2 cellular contexts compared by ENCODE assay signal in genomic region chr15:25786040-25786439, GRCh38.
TF ChIP-seq lines count a peak whose summit lies in the region.

No MANE protein-coding gene starts in this region.

TF ChIP-seq in K562, 482 proteins besides CTCF, POLR2A, EP300 and RAD21:
- no peak for TF ChIP-seq ASH1L (IDR thresholded peaks at IDR 0.05; ENCODE audit: borderline replicate concordance, low read depth, partially characterized antibody)
- TF ChIP-seq CCAR2 (IDR thresholded peaks at IDR 0.05; ENCODE audit: low read depth, low read length): no peak
- TF ChIP-seq GABPA (tag; conservative IDR thresholded peaks at IDR 0.05; ENCODE audit: low read depth): no peak
- TF ChIP-seq PRMT5 (CRISPR knock-in tag; IDR thresholded peaks at IDR 0.05): no peak
- TF ChIP-seq ZNF175 (CRISPR knock-in tag; IDR thresholded peaks at IDR 0.05; ENCODE audit: low read depth): no peak
- TF ChIP-seq FUS (optimal IDR thresholded peaks at IDR 0.05; ENCODE audit: low read depth, low read length): no peak
- TF ChIP-seq ZNF212 (CRISPR knock-in tag; IDR thresholded peaks at IDR 0.05): no peak
- no peak for TF ChIP-seq NCOA2 (IDR thresholded peaks at IDR 0.05; ENCODE audit: partially characterized antibody in 2 of 2)
- no peak for TF ChIP-seq SP1 (CRISPR knock-in tag; IDR thresholded peaks at IDR 0.05)
- no peak for TF ChIP-seq COPS2 (conservative IDR thresholded peaks at IDR 0.05)
- TF ChIP-seq POLR2AphosphoS5 (IDR thresholded peaks at IDR 0.05; ENCODE audit: control insufficient read depth, insufficient read depth, low read depth, low read length): no peak
- TF ChIP-seq ZNF324 (CRISPR knock-in tag; IDR thresholded peaks at IDR 0.05): no peak
- TF ChIP-seq ELK1 (CRISPR knock-in tag; IDR thresholded peaks at IDR 0.05): no peak
- TF ChIP-seq NR2C1 (IDR thresholded peaks at IDR 0.05): no peak
- TF ChIP-seq NR2C1 (tag; IDR thresholded peaks at IDR 0.05): no peak
- TF ChIP-seq MLLT1 (IDR thresholded peaks at IDR 0.05): no peak
- TF ChIP-seq USF1 (CRISPR knock-in tag; IDR thresholded peaks at IDR 0.05): no peak
- TF ChIP-seq AFF4 (CRISPR knock-in tag; IDR thresholded peaks at IDR 0.05): no peak
- TF ChIP-seq HDAC1 (IDR thresholded peaks at IDR 0.05): no peak
- TF ChIP-seq OTX1 (CRISPR knock-in tag; IDR thresholded peaks at IDR 0.05): no peak

TF ChIP-seq in GM23338, 12 proteins besides CTCF, POLR2A, EP300 and RAD21:
- TF ChIP-seq EZH2phosphoT487 (IDR thresholded peaks at IDR 0.05; ENCODE audit: unreplicated experiment) (no peak), STAT1 (IDR thresholded peaks at IDR 0.05; ENCODE audit: unreplicated experiment) (no peak), ZNF331 (CRISPR knock-in tag; IDR thresholded peaks at IDR 0.05; ENCODE audit: low read depth) (no peak), CREB1 (CRISPR knock-in tag; IDR thresholded peaks at IDR 0.05; ENCODE audit: low read depth) (no peak), ZNF114 (CRISPR knock-in tag; IDR thresholded peaks at IDR 0.05) (no peak), POLR2AphosphoS5 (IDR thresholded peaks at IDR 0.05; ENCODE audit: low read depth) (no peak), JUNB (IDR thresholded peaks at IDR 0.05; ENCODE audit: unreplicated experiment) (no peak), ETS1 (IDR thresholded peaks at IDR 0.05) (no peak), REST (IDR thresholded peaks at IDR 0.05; ENCODE audit: unreplicated experiment) (no peak), NANOG (IDR thresholded peaks at IDR 0.05; ENCODE audit: borderline replicate concordance) (no peak), ZNF462 (CRISPR knock-in tag; IDR thresholded peaks at IDR 0.05) (no peak), EZH2 (IDR thresholded peaks at IDR 0.05; ENCODE audit: low read depth, unreplicated experiment) (no peak)
